8 cellular contexts compared by ENCODE assay signal in the genomic region with DNA sequence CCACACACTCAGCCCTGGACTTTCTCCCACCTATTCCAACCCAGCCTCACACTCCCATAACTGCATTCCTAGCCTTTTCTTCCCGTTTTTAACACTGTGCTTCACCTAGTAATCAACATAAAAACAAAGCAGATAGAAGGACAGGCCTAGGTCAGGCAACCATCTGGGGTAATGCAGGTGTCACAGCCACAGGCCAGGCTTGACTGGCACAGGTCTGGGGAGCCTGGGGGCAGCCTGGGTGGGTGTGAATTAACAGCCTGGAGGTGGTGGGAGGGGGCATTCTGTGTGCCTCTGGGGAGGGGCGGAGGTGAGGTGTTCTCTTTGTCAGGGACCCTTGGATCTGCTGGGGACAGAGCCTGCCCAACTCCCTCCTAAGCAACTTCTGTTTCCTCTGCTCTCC.
A peak's percentile ranks its signal among the peaks of the same experiment; 100 is the strongest.
DNase-seq lines count a peak whose midpoint lies in the region; ATAC-seq, FAIRE-seq and TF ChIP-seq lines count a peak whose summit lies in the region.
"Not testable (repeated sequence)": the region's sequence is repeated elsewhere in the genome, so short reads cannot be mapped to it uniquely, and the experiment has no call there.

No MANE protein-coding gene starts in this region.

- intact Hi-C loops in K562 (cut with micrococcal nuclease); heart right ventricle (cut with DNase I); lower lobe of right lung (cut with DNase I); sciatic nerve (cut with DNase I); aorta (cut with DNase I): not testable (repeated sequence)

- peaks cover 15% of the 10 kb centered on the region for H3K4me1 Mint-ChIP-seq in WTC11

- not testable (repeated sequence) for H3K36me3 ChIP-seq in DOHH2 (ENCODE audit: control insufficient read depth, low read length); OCI-LY1 (ENCODE audit: insufficient read depth, low read length); K562 (ENCODE audit: control insufficient read depth, insufficient read depth, low read length); heart right ventricle; lower lobe of right lung; aorta (ENCODE audit: control insufficient read depth in 1 of 2, insufficient read depth in 2 of 2, low read length in 1 of 2)

- CTCF ChIA-PET in WTC11 (lab: Charles Lee); K562 (lab: Yijun Ruan, JAX; ENCODE audit: low intra/inter-chr PET ratio): not testable (repeated sequence)

- not testable (repeated sequence) for H3K4me3 ChIP-seq in DOHH2 (ENCODE audit: low read length); OCI-LY1 (ENCODE audit: low read depth, low read length, poor library complexity, severe bottlenecking); K562; heart right ventricle; lower lobe of right lung; aorta (ENCODE audit: low read length in 2 of 2)

- TF ChIP-seq POLR2A in K562 (conservative IDR thresholded peaks at IDR 0.05), result not testable (repeated sequence)

- not testable (repeated sequence) for TF ChIP-seq CTCF in DOHH2 (IDR thresholded peaks at IDR 0.05; ENCODE audit: low read depth, low read length, poor library complexity, severe bottlenecking); OCI-LY1 (IDR thresholded peaks at IDR 0.05; ENCODE audit: low read length); WTC11 (IDR thresholded peaks at IDR 0.05); K562 (IDR thresholded peaks at IDR 0.05 in 2 of 3, conservative IDR thresholded peaks at IDR 0.05 in 1 of 3; ENCODE audit: insufficient read depth in 2 of 3, low read depth in 1 of 3, low read length in 3 of 3); heart right ventricle (IDR thresholded peaks at IDR 0.05); lower lobe of right lung (IDR thresholded peaks at IDR 0.05)

- not testable (repeated sequence) for H3K27me3 Mint-ChIP-seq in WTC11 (ENCODE audit: low read depth)

- H3K27me3 ChIP-seq in DOHH2 (ENCODE audit: control insufficient read depth, low read length); OCI-LY1 (ENCODE audit: insufficient read depth, low read length); K562 (ENCODE audit: control insufficient read depth in 2 of 2, insufficient read depth in 2 of 2, low read length in 2 of 2); heart right ventricle; lower lobe of right lung (ENCODE audit: low read depth); aorta (ENCODE audit: control insufficient read depth in 1 of 2, insufficient read depth in 2 of 2, low read length in 1 of 2): not testable (repeated sequence)

- no CpG with 5 or more reads among the region's 2 CpGs for WGBS in K562 (ENCODE audit: insufficient coverage, low coverage, missing lambda C conversion rate)
- 67% methylated on average over 1 of the region's 2 CpGs; no CpG with 5 or more reads in 1 of the 2 donors for WGBS in heart right ventricle, 2 donors
- no CpG with 5 or more reads among the region's 2 CpGs for WGBS in aorta, 2 donors

- not testable (repeated sequence) for H3K4me2 ChIP-seq in DOHH2 (ENCODE audit: low read length); OCI-LY1 (ENCODE audit: low read length); K562 (ENCODE audit: insufficient read depth, low read length)

- in situ Hi-C loops in K562 (cut with MboI), result not testable (repeated sequence)

- H3K27ac ChIP-seq in DOHH2 (ENCODE audit: low read depth, low read length) (0 out of 2 replicates have a peak overlapping the region, but pooled peaks have one; percentile 26), OCI-LY1 (ENCODE audit: low read depth, low read length, poor library complexity, severe bottlenecking) (peak overlapping the region; percentile 95)
- not testable (repeated sequence) for H3K27ac ChIP-seq in K562 (ENCODE audit: extremely low read depth, low read depth, low read length); heart right ventricle; lower lobe of right lung; aorta (ENCODE audit: low read depth in 1 of 2, low read length in 2 of 2)

- H3K4me1 ChIP-seq in DOHH2 (ENCODE audit: control insufficient read depth, low read length) (peaks cover 17% of the 10 kb centered on the region), OCI-LY1 (ENCODE audit: insufficient read depth, low read length, severe bottlenecking) (peaks cover 49% of the 10 kb centered on the region), heart right ventricle (peaks cover 0 to 17% (median 0%) of the 10 kb centered on the region in 9 donors)
- H3K4me1 ChIP-seq in K562 (replicated peaks in 1 of 2; ENCODE audit: control insufficient read depth in 2 of 2, insufficient read depth in 2 of 2, low read length in 2 of 2); lower lobe of right lung; aorta (ENCODE audit: control insufficient read depth in 1 of 2, insufficient read depth in 2 of 2, low read length in 2 of 2): not testable (repeated sequence)

- POLR2A ChIA-PET in WTC11 (lab: Charles Lee); K562 (lab: Yijun Ruan, JAX): not testable (repeated sequence)

- not testable (repeated sequence) for DNase-seq in WTC11 (ENCODE audit: low spot score); K562 (ENCODE audit: extremely low read depth in 1 of 4, low spot score in 3 of 4); heart right ventricle; lower lobe of right lung; sciatic nerve (ENCODE audit: low spot score); aorta

- ATAC-seq in WTC11 (peak; percentile 43), K562 (peak; percentile 13), heart right ventricle (peak in 6 of 8 donors; percentile 11 to 61 (median 17)), lower lobe of right lung (peak; percentile 12 to 37), sciatic nerve (peak; percentile 13), aorta (ENCODE audit: low FRiP score) (peak; percentile 24)

- not testable (repeated sequence) for H3K9me3 ChIP-seq in DOHH2 (ENCODE audit: control insufficient read depth, insufficient read depth, low read length); OCI-LY1 (ENCODE audit: low read length); K562 (replicated peaks; ENCODE audit: control insufficient read depth, insufficient read depth, low read depth, low read length); heart right ventricle; lower lobe of right lung; aorta (ENCODE audit: control insufficient read depth, low read length)

- not testable (repeated sequence) for H3K9me2 ChIP-seq in DOHH2 (replicated peaks; ENCODE audit: control insufficient read depth, low read length); OCI-LY1 (ENCODE audit: low read depth, low read length)

- H3K4me3 Mint-ChIP-seq in WTC11, result not testable (repeated sequence)

- BruUV-seq in K562 (replicated peaks; lab: Mats Ljungman, UMichigan), result not testable (repeated sequence)

- not testable (repeated sequence) for H3K9ac ChIP-seq in OCI-LY1 (ENCODE audit: low read length); K562 (ENCODE audit: insufficient read depth in 1 of 2, low read depth in 2 of 2, low read length in 2 of 2)

- H3K9me3 Mint-ChIP-seq in WTC11, result not testable (repeated sequence)

- not testable (repeated sequence) for H3K79me2 ChIP-seq in DOHH2 (ENCODE audit: control insufficient read depth, low read length); OCI-LY1 (ENCODE audit: insufficient read depth, low read length)
- H3K79me2 ChIP-seq in K562 (ENCODE audit: control insufficient read depth, insufficient read depth, low read length), result peaks cover 43% of the 10 kb centered on the region

- not testable (repeated sequence) for H3K9me1 ChIP-seq in K562 (ENCODE audit: control insufficient read depth, insufficient read depth, low read length)

- H3K27ac Mint-ChIP-seq in WTC11, result not testable (repeated sequence)

- TF ChIP-seq RAD21 in K562 (CRISPR knock-in tag; conservative IDR thresholded peaks at IDR 0.05 in 1 of 2, IDR thresholded peaks at IDR 0.05 in 1 of 2), result not testable (repeated sequence)

- H3F3A ChIP-seq in DOHH2 (ENCODE audit: control insufficient read depth, insufficient read depth); OCI-LY1 (ENCODE audit: insufficient read depth, low read length): not testable (repeated sequence)

- not testable (repeated sequence) for TF ChIP-seq EP300 in K562 (IDR thresholded peaks at IDR 0.05; ENCODE audit: low read length)

- FAIRE-seq in K562 (lab: Jason Lieb, UNC), result not testable (repeated sequence)

- H4K20me1 ChIP-seq in DOHH2 (ENCODE audit: control insufficient read depth, insufficient read depth, low read depth, low read length); OCI-LY1 (ENCODE audit: insufficient read depth, low read length); K562 (replicated peaks; ENCODE audit: control insufficient read depth, insufficient read depth, low read length): not testable (repeated sequence)

- H3K36me3 Mint-ChIP-seq in WTC11, result not testable (repeated sequence)

- not testable (repeated sequence) for H2AFZ ChIP-seq in OCI-LY1 (ENCODE audit: low read length); K562 (ENCODE audit: low read depth, low read length)
